8 cellular contexts compared by ENCODE assay signal in the genomic region with DNA sequence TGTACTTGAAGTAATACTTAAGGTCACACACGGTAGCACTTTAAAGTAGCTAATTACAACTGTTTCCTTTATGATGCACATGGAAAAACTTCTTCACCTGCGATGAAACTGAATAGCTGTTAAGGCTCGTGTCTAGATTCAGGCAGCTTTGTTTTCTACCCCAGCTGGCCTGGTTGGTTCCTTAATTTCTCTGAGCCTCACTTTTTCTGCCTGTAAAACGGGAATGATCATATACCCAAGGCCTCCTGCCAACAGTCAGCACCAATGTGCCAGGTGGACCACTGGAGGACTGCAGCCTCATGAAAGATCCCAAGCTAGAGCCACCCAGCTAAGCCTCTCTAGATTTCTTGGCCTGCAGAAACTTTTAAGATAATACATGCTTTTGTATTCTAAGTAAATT. TPM values are rescaled to one million over a fixed set of nuclear protein-coding genes. Genes with fewer than 3 reads are reported as not detected.
"Had no signal": no experiment of that assay in that cellular context is flagged by ENCODE, and none has a peak within 500 bp of the region (broad histone marks: within the 10 kb centered on the region; RNA-seq: fewer than 3 reads in every experiment).

No MANE protein-coding gene starts in this region.

- H3K4me3 ChIP-seq: GM23338, K562 had no signal

- ATAC-seq: GM23338, K562 had no signal

- H2AFZ ChIP-seq: GM23338 had no signal

- H3K4me2 ChIP-seq: GM23338 had no signal

- DNase-seq: H9, HCEC 1CT, IMR-90, KG1 had no signal

- H3K27ac ChIP-seq: HL-60 had no signal

RNA-seq across cellular contexts. Expression of gene EDN3, which starts 35.0 kb away (rescaled TPM):
- total RNA-seq: HT1080, IMR-90, K562 had no signal
